In genomic region chr3:4595709-4596108, GRCh38 we compare ENCODE assay signal across 19 cellular contexts.
"Had no signal": no experiment of that assay in that cellular context is flagged by ENCODE, and none has a peak within 500 bp of the region (broad histone marks: within the 10 kb centered on the region; RNA-seq: fewer than 3 reads in every experiment).

No MANE protein-coding gene starts in this region.

- H3K36me3 Mint-ChIP-seq: activated CD4-positive, alpha-beta memory T cell treated with anti-CD3 and anti-CD28 coated beads for 36 hours; natural killer cell; WTC11 had no signal

- H3K27ac ChIP-seq: foreskin keratinocyte, pancreas had no signal

- H3K27me3 Mint-ChIP-seq: activated CD4-positive, alpha-beta memory T cell treated with anti-CD3 and anti-CD28 coated beads for 36 hours; activated CD8-positive, alpha-beta memory T cell treated with anti-CD3 and anti-CD28 coated beads, Interleukin-2, amount 10 ng/mL, durations not matched to agents 7 days and 5 days; central memory CD8-positive, alpha-beta T cell; T-cell had no signal

- H3K36me3 ChIP-seq: breast epithelium, pancreas had no signal

- H3K4me1 ChIP-seq: breast epithelium, foreskin keratinocyte, pancreas had no signal

- H3K27ac Mint-ChIP-seq: activated CD4-positive, alpha-beta memory T cell treated with anti-CD3 and anti-CD28 coated beads for 36 hours; activated CD8-positive, alpha-beta memory T cell treated with anti-CD3 and anti-CD28 coated beads, Interleukin-2, amount 10 ng/mL, durations not matched to agents 7 days and 5 days; natural killer cell; T-cell; WTC11 had no signal

- H3K9me3 Mint-ChIP-seq: central memory CD8-positive, alpha-beta T cell; natural killer cell had no signal

- H3K9me3 ChIP-seq: breast epithelium, pancreas, SK-N-SH had no signal

- ATAC-seq: activated CD8-positive, alpha-beta memory T cell treated with anti-CD3 and anti-CD28 coated beads, Interleukin-2, amount 10 ng/mL, durations not matched to agents 7 days and 5 days; foreskin keratinocyte; left ventricle myocardium superior; natural killer cell; pancreas; T-cell had no signal

- H3K4me3 ChIP-seq: breast epithelium, pancreas had no signal

- H3K27me3 ChIP-seq: breast epithelium, pancreas had no signal

- DNase-seq: activated CD4-positive, alpha-beta memory T cell treated with anti-CD3 and anti-CD28 coated beads for 36 hours; activated CD4-positive, alpha-beta T cell treated with anti-CD3 and anti-CD28 coated beads for 4 hours; activated CD8-positive, alpha-beta memory T cell treated with anti-CD3 and anti-CD28 coated beads, Interleukin-2, amount 10 ng/mL, durations not matched to agents 7 days and 5 days; activated T-cell treated with anti-CD3 and anti-CD28 coated beads for 4 hours; effector memory CD4-positive, alpha-beta T cell; foreskin keratinocyte; kidney; left ventricle myocardium superior; mammary epithelial cell; midbrain; natural killer cell; pancreas; SK-N-SH; stimulated activated CD4-positive, alpha-beta T cell treated with anti-CD3 and anti-CD28 coated beads, Interleukin-1b, Interleukin-23, amount 100 ng/mL, for 48 hours; T-cell; T1000 had no signal

- H3K4me3 Mint-ChIP-seq: activated CD4-positive, alpha-beta memory T cell treated with anti-CD3 and anti-CD28 coated beads for 36 hours; activated CD8-positive, alpha-beta memory T cell treated with anti-CD3 and anti-CD28 coated beads, Interleukin-2, amount 10 ng/mL, durations not matched to agents 7 days and 5 days; central memory CD8-positive, alpha-beta T cell; natural killer cell; T-cell; WTC11 had no signal
